ENCODE assay signal across 18 cellular contexts in the genomic region with DNA sequence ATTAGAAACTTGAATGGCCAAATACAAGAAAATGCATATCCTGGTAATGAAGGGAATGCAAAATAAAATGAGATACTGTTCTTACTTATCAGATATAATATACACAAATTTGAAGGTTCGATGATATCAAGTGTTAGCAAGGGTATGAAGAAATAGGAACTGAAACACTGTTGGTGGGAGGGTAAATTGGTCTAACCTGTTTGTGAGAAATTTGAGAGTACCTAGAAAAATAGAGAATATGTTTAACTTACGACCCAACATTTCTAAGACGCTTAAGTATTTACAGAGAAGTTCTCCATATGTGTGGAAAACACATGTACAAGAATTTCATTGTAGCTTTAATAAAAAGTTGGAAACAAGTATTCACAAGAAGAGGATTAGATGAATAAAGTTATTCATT. TPM values are rescaled to one million over a fixed set of nuclear protein-coding genes. Genes with fewer than 3 reads are reported as not detected.
DNase-seq lines count a peak whose midpoint lies in the region; ATAC-seq, FAIRE-seq and TF ChIP-seq lines count a peak whose summit lies in the region.
"Had no signal": no experiment of that assay in that cellular context is flagged by ENCODE, and none has a peak within 500 bp of the region (broad histone marks: within the 10 kb centered on the region; RNA-seq: fewer than 3 reads in every experiment).

No MANE protein-coding gene starts in this region.

- H2AFZ ChIP-seq in OCI-LY1 (ENCODE audit: low read length), result no peak overlapping the region
- H2AFZ ChIP-seq: GM23338, parathyroid adenoma had no signal

- H3F3A ChIP-seq in OCI-LY1 (ENCODE audit: insufficient read depth, low read length), result no peaks in the 10 kb centered on the region

- H3K27me3 ChIP-seq in OCI-LY1 (ENCODE audit: insufficient read depth, low read length) (no peaks in the 10 kb centered on the region), left ventricle myocardium inferior (ENCODE audit: low read depth) (no peaks in the 10 kb centered on the region), esophagus muscularis mucosa (no peaks in the 10 kb centered on the region)
- H3K27me3 ChIP-seq: left lung had no signal

- H3K4me2 ChIP-seq in OCI-LY1 (ENCODE audit: low read length), result no peak overlapping the region
- H3K4me2 ChIP-seq: A549, GM23338 had no signal

- TF ChIP-seq CTCF in D721Med (IDR thresholded peaks at IDR 0.05; ENCODE audit: insufficient read depth, missing control alignments) (no peak), OCI-LY1 (IDR thresholded peaks at IDR 0.05; ENCODE audit: low read length) (no peak), left ventricle myocardium inferior (IDR thresholded peaks at IDR 0.05; ENCODE audit: borderline replicate concordance) (no peak), esophagus muscularis mucosa (IDR thresholded peaks at IDR 0.05) (no peak)

- DNase-seq in D721Med (ENCODE audit: insufficient read length, low spot score) (no peak), NCI-H1417 treated with DMSO at 0.1 percent for 48 hours (lab: John Stamatoyannopoulos, UW) (no peak), left ventricle myocardium inferior (no peak), esophagus muscularis mucosa (ENCODE audit: extremely low spot score) (no peak), NCI-H69 (lab: John Stamatoyannopoulos, UW) (no peak)
- DNase-seq: amniotic stem cell; CD4-positive, alpha-beta T cell; left lung; NK-92 treated with Interleukin-12 subunit alpha and Interleukin-12 subunit beta, amount 100 ng/mL, for 24 hours; Right ventricle myocardium superior; trophoblast cell had no signal

- TF ChIP-seq POLR2A in esophagus muscularis mucosa (IDR thresholded peaks at IDR 0.05; ENCODE audit: low read depth), result no peak

- peak; percentile 21 for FAIRE-seq in D721Med (lab: Jason Lieb, UNC)
- FAIRE-seq: A549, HTR-8/SVneo had no signal

- H3K4me3 ChIP-seq in OCI-LY1 (ENCODE audit: low read depth, low read length, poor library complexity, severe bottlenecking), result no peak overlapping the region
- H3K4me3 ChIP-seq in left ventricle myocardium inferior, result no peak overlapping the region
- no peak overlapping the region for H3K4me3 ChIP-seq in esophagus muscularis mucosa
- H3K4me3 ChIP-seq: A549, GM23338, left lung had no signal

- H3K4me1 ChIP-seq in OCI-LY1 (ENCODE audit: insufficient read depth, low read length, severe bottlenecking) (peaks cover 18% of the 10 kb centered on the region), left ventricle myocardium inferior (no peaks in the 10 kb centered on the region), esophagus muscularis mucosa (no peaks in the 10 kb centered on the region)
- H3K4me1 ChIP-seq: A549, parathyroid adenoma had no signal

- 96% methylated on average over 3 of the region's 3 CpGs for WGBS in esophagus muscularis mucosa

- TF ChIP-seq EP300 in esophagus muscularis mucosa (IDR thresholded peaks at IDR 0.05), result no peak

- no peaks in the 10 kb centered on the region for H3K9me2 ChIP-seq in OCI-LY1 (ENCODE audit: low read depth, low read length)

- H3K36me3 ChIP-seq in OCI-LY1 (ENCODE audit: insufficient read depth, low read length) (peaks cover 46% of the 10 kb centered on the region), left ventricle myocardium inferior (peaks cover 32% of the 10 kb centered on the region), esophagus muscularis mucosa (peaks cover 0 to 25% (median 5%) of the 10 kb centered on the region in 4 donors)

- H3K27ac ChIP-seq in OCI-LY1 (ENCODE audit: low read depth, low read length, poor library complexity, severe bottlenecking) (peak overlapping the region; percentile 33), left ventricle myocardium inferior (replicated peaks) (no peak overlapping the region), esophagus muscularis mucosa (replicated peaks in 1 of 4) (no peak overlapping the region)
- H3K27ac ChIP-seq: A549, left lung, parathyroid adenoma had no signal

- H3K79me2 ChIP-seq in OCI-LY1 (ENCODE audit: insufficient read depth, low read length), result no peaks in the 10 kb centered on the region
- H3K79me2 ChIP-seq: parathyroid adenoma had no signal

- peak; percentile 35 for ATAC-seq in GM21367 (IDR thresholded peaks at IDR 0.05; ENCODE audit: unreplicated experiment)
- peak; percentile 37 for ATAC-seq in HG02981 (IDR thresholded peaks at IDR 0.05; ENCODE audit: unreplicated experiment)
- ATAC-seq: A549, GM23338, left lung had no signal

- no peak overlapping the region for H3K9ac ChIP-seq in OCI-LY1 (ENCODE audit: low read length)
- H3K9ac ChIP-seq: parathyroid adenoma had no signal

- no peaks in the 10 kb centered on the region for H3K9me3 ChIP-seq in OCI-LY1 (ENCODE audit: low read length)
- H3K9me3 ChIP-seq in left ventricle myocardium inferior (replicated peaks), result no peaks in the 10 kb centered on the region
- H3K9me3 ChIP-seq in esophagus muscularis mucosa, result no peaks in the 10 kb centered on the region
- H3K9me3 ChIP-seq: A549, left lung had no signal

- H4K20me1 ChIP-seq in OCI-LY1 (ENCODE audit: insufficient read depth, low read length), result no peaks in the 10 kb centered on the region

- intact Hi-C loops in left ventricle myocardium inferior (cut with micrococcal nuclease) (no loop called here), esophagus muscularis mucosa (cut with DNase I) (no loop called here)

RNA-seq across cellular contexts. Expression of a gene that starts 25.9 kb away (rescaled TPM):
- total RNA-seq in left ventricle myocardium inferior (10.9 TPM), esophagus muscularis mucosa (10 to 100 TPM in 1 of 4 donors, 1 to 10 TPM in 3; 5.0 to 12.5 (median 8.3) TPM)
